Comparison of ENCODE assay signal across 1 cellular context in the genomic region with DNA sequence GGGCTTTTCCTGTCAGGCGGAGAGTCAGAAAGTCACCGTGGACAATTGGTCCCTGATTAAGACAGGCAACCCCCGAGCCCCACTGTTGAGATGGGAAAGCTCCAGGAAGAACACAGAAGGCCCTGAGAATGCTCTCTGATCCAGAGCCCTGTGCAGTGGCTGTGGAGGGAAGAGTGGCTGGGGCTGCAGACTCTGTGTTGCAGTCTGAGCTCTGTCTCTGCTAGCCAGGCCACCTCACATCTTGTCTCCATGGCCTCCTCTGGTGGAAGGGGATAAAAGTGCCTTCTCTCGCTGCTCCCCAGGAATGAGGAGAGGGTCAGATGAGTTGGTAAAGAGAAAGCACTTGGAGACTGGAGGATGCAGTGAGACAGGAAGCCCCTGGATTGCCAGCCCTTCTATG.
TF ChIP-seq lines count a peak whose summit lies in the region.

No MANE protein-coding gene starts in this region.

TF ChIP-seq in GM23338, 12 proteins besides CTCF, POLR2A, EP300 and RAD21:
- TF ChIP-seq EZH2 (IDR thresholded peaks at IDR 0.05; ENCODE audit: low read depth, unreplicated experiment) (no peak), ZNF331 (CRISPR knock-in tag; IDR thresholded peaks at IDR 0.05; ENCODE audit: low read depth) (no peak), NANOG (IDR thresholded peaks at IDR 0.05; ENCODE audit: borderline replicate concordance) (no peak), POLR2AphosphoS5 (IDR thresholded peaks at IDR 0.05; ENCODE audit: low read depth) (no peak), EZH2phosphoT487 (IDR thresholded peaks at IDR 0.05; ENCODE audit: unreplicated experiment) (no peak), ZNF114 (CRISPR knock-in tag; IDR thresholded peaks at IDR 0.05) (no peak), CREB1 (CRISPR knock-in tag; IDR thresholded peaks at IDR 0.05; ENCODE audit: low read depth) (no peak), JUNB (IDR thresholded peaks at IDR 0.05; ENCODE audit: unreplicated experiment) (no peak), STAT1 (IDR thresholded peaks at IDR 0.05; ENCODE audit: unreplicated experiment) (no peak)
- TF ChIP-seq, protein P1, sequence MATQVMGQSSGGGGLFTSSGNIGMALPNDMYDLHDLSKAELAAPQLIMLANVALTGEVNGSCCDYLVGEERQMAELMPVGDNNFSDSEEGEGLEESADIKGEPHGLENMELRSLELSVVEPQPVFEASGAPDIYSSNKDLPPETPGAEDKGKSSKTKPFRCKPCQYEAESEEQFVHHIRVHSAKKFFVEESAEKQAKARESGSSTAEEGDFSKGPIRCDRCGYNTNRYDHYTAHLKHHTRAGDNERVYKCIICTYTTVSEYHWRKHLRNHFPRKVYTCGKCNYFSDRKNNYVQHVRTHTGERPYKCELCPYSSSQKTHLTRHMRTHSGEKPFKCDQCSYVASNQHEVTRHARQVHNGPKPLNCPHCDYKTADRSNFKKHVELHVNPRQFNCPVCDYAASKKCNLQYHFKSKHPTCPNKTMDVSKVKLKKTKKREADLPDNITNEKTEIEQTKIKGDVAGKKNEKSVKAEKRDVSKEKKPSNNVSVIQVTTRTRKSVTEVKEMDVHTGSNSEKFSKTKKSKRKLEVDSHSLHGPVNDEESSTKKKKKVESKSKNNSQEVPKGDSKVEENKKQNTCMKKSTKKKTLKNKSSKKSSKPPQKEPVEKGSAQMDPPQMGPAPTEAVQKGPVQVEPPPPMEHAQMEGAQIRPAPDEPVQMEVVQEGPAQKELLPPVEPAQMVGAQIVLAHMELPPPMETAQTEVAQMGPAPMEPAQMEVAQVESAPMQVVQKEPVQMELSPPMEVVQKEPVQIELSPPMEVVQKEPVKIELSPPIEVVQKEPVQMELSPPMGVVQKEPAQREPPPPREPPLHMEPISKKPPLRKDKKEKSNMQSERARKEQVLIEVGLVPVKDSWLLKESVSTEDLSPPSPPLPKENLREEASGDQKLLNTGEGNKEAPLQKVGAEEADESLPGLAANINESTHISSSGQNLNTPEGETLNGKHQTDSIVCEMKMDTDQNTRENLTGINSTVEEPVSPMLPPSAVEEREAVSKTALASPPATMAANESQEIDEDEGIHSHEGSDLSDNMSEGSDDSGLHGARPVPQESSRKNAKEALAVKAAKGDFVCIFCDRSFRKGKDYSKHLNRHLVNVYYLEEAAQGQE (IDR thresholded peaks at IDR 0.05; ENCODE audit: unreplicated experiment) = no peak
- TF ChIP-seq, protein P2, sequence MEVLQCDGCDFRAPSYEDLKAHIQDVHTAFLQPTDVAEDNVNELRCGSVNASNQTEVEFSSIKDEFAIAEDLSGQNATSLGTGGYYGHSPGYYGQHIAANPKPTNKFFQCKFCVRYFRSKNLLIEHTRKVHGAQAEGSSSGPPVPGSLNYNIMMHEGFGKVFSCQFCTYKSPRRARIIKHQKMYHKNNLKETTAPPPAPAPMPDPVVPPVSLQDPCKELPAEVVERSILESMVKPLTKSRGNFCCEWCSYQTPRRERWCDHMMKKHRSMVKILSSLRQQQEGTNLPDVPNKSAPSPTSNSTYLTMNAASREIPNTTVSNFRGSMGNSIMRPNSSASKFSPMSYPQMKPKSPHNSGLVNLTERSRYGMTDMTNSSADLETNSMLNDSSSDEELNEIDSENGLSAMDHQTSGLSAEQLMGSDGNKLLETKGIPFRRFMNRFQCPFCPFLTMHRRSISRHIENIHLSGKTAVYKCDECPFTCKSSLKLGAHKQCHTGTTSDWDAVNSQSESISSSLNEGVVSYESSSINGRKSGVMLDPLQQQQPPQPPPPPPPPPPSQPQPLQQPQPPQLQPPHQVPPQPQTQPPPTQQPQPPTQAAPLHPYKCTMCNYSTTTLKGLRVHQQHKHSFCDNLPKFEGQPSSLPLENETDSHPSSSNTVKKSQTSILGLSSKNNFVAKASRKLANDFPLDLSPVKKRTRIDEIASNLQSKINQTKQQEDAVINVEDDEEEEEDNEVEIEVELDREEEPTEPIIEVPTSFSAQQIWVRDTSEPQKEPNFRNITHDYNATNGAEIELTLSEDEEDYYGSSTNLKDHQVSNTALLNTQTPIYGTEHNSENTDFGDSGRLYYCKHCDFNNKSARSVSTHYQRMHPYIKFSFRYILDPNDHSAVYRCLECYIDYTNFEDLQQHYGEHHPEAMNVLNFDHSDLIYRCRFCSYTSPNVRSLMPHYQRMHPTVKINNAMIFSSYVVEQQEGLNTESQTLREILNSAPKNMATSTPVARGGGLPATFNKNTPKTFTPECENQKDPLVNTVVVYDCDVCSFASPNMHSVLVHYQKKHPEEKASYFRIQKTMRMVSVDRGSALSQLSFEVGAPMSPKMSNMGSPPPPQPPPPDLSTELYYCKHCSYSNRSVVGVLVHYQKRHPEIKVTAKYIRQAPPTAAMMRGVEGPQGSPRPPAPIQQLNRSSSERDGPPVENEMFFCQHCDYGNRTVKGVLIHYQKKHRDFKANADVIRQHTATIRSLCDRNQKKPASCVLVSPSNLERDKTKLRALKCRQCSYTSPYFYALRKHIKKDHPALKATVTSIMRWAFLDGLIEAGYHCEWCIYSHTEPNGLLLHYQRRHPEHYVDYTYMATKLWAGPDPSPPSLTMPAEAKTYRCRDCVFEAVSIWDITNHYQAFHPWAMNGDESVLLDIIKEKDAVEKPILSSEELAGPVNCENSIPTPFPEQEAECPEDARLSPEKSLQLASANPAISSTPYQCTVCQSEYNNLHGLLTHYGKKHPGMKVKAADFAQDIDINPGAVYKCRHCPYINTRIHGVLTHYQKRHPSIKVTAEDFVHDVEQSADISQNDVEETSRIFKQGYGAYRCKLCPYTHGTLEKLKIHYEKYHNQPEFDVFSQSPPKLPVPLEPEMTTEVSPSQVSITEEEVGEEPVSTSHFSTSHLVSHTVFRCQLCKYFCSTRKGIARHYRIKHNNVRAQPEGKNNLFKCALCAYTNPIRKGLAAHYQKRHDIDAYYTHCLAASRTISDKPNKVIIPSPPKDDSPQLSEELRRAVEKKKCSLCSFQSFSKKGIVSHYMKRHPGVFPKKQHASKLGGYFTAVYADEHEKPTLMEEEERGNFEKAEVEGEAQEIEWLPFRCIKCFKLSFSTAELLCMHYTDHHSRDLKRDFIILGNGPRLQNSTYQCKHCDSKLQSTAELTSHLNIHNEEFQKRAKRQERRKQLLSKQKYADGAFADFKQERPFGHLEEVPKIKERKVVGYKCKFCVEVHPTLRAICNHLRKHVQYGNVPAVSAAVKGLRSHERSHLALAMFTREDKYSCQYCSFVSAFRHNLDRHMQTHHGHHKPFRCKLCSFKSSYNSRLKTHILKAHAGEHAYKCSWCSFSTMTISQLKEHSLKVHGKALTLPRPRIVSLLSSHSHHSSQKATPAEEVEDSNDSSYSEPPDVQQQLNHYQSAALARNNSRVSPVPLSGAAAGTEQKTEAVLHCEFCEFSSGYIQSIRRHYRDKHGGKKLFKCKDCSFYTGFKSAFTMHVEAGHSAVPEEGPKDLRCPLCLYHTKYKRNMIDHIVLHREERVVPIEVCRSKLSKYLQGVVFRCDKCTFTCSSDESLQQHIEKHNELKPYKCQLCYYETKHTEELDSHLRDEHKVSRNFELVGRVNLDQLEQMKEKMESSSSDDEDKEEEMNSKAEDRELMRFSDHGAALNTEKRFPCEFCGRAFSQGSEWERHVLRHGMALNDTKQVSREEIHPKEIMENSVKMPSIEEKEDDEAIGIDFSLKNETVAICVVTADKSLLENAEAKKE (CRISPR knock-in tag; IDR thresholded peaks at IDR 0.05) = no peak
- TF ChIP-seq, protein P3, sequence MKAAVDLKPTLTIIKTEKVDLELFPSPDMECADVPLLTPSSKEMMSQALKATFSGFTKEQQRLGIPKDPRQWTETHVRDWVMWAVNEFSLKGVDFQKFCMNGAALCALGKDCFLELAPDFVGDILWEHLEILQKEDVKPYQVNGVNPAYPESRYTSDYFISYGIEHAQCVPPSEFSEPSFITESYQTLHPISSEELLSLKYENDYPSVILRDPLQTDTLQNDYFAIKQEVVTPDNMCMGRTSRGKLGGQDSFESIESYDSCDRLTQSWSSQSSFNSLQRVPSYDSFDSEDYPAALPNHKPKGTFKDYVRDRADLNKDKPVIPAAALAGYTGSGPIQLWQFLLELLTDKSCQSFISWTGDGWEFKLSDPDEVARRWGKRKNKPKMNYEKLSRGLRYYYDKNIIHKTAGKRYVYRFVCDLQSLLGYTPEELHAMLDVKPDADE (IDR thresholded peaks at IDR 0.05) = no peak
